1 cellular context compared by ENCODE assay signal in genomic region chr2:213475433-213475832, GRCh38.
TF ChIP-seq lines count a peak whose summit lies in the region.

No MANE protein-coding gene starts in this region.

TF ChIP-seq in GM23338, 12 proteins besides CTCF, POLR2A, EP300 and RAD21:
- TF ChIP-seq ETS1 (IDR thresholded peaks at IDR 0.05) = no peak
- TF ChIP-seq NANOG (IDR thresholded peaks at IDR 0.05; ENCODE audit: borderline replicate concordance) = no peak
- no peak for TF ChIP-seq CREB1 (CRISPR knock-in tag; IDR thresholded peaks at IDR 0.05; ENCODE audit: low read depth)
- TF ChIP-seq EZH2 (IDR thresholded peaks at IDR 0.05; ENCODE audit: low read depth, unreplicated experiment) = no peak
- TF ChIP-seq STAT1 (IDR thresholded peaks at IDR 0.05; ENCODE audit: unreplicated experiment) = no peak
- no peak for TF ChIP-seq ZNF331 (CRISPR knock-in tag; IDR thresholded peaks at IDR 0.05; ENCODE audit: low read depth)
- TF ChIP-seq POLR2AphosphoS5 (IDR thresholded peaks at IDR 0.05; ENCODE audit: low read depth) = no peak
- TF ChIP-seq EZH2phosphoT487 (IDR thresholded peaks at IDR 0.05; ENCODE audit: unreplicated experiment) = no peak
- TF ChIP-seq ZNF462 (CRISPR knock-in tag; IDR thresholded peaks at IDR 0.05) = no peak
- TF ChIP-seq REST (IDR thresholded peaks at IDR 0.05; ENCODE audit: unreplicated experiment) = no peak
- no peak for TF ChIP-seq ZNF114 (CRISPR knock-in tag; IDR thresholded peaks at IDR 0.05)
- TF ChIP-seq JUNB (IDR thresholded peaks at IDR 0.05; ENCODE audit: unreplicated experiment) = no peak
TF ChIP-seq in GM23338: peak in this region for 0.
